1 cellular context compared by ENCODE assay signal in genomic region chr19:45419396-45419795, GRCh38.
TF ChIP-seq lines count a peak whose summit lies in the region.

No MANE protein-coding gene starts in this region.

TF ChIP-seq in GM12878, 131 proteins besides CTCF, POLR2A, EP300 and RAD21 (continues in another document):
- no peak for TF ChIP-seq RB1 (IDR thresholded peaks at IDR 0.05; ENCODE audit: borderline replicate concordance)
- no peak for TF ChIP-seq ZNF384 (IDR thresholded peaks at IDR 0.05; ENCODE audit: borderline replicate concordance, low read depth, low read length)
- no peak for TF ChIP-seq BMI1 (IDR thresholded peaks at IDR 0.05; ENCODE audit: borderline replicate concordance)
- no peak for TF ChIP-seq POLR2AphosphoS2 (IDR thresholded peaks at IDR 0.05; ENCODE audit: low read depth, low read length)
- TF ChIP-seq, protein P1, sequence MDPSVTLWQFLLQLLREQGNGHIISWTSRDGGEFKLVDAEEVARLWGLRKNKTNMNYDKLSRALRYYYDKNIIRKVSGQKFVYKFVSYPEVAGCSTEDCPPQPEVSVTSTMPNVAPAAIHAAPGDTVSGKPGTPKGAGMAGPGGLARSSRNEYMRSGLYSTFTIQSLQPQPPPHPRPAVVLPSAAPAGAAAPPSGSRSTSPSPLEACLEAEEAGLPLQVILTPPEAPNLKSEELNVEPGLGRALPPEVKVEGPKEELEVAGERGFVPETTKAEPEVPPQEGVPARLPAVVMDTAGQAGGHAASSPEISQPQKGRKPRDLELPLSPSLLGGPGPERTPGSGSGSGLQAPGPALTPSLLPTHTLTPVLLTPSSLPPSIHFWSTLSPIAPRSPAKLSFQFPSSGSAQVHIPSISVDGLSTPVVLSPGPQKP (IDR thresholded peaks at IDR 0.05; ENCODE audit: low read depth, low read length): no peak
- peak; percentile 77 for TF ChIP-seq CREM (IDR thresholded peaks at IDR 0.05; ENCODE audit: low read depth)
- no peak for TF ChIP-seq NFXL1 (IDR thresholded peaks at IDR 0.05; ENCODE audit: borderline replicate concordance)
- no peak for TF ChIP-seq ZBTB4 (CRISPR knock-in tag; IDR thresholded peaks at IDR 0.05)
- peak; percentile 57 for TF ChIP-seq PKNOX1 (IDR thresholded peaks at IDR 0.05)
- TF ChIP-seq RELA (IDR thresholded peaks at IDR 0.05; ENCODE audit: borderline replicate concordance, partially characterized antibody): no peak
- no peak for TF ChIP-seq SUZ12 (IDR thresholded peaks at IDR 0.05; ENCODE audit: unreplicated experiment)
- no peak for TF ChIP-seq CREB1 (IDR thresholded peaks at IDR 0.05; ENCODE audit: low read depth)
- peak; percentile 100 for TF ChIP-seq SPI1 (IDR thresholded peaks at IDR 0.05; ENCODE audit: borderline replicate concordance, insufficient read depth, low read depth, low read length)
- no peak for TF ChIP-seq ZBTB11 (CRISPR knock-in tag; IDR thresholded peaks at IDR 0.05)
- TF ChIP-seq, protein P2, sequence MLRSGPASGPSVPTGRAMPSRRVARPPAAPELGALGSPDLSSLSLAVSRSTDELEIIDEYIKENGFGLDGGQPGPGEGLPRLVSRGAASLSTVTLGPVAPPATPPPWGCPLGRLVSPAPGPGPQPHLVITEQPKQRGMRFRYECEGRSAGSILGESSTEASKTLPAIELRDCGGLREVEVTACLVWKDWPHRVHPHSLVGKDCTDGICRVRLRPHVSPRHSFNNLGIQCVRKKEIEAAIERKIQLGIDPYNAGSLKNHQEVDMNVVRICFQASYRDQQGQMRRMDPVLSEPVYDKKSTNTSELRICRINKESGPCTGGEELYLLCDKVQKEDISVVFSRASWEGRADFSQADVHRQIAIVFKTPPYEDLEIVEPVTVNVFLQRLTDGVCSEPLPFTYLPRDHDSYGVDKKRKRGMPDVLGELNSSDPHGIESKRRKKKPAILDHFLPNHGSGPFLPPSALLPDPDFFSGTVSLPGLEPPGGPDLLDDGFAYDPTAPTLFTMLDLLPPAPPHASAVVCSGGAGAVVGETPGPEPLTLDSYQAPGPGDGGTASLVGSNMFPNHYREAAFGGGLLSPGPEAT (IDR thresholded peaks at IDR 0.05; ENCODE audit: low read depth): peak; percentile 85
- TF ChIP-seq MYC (IDR thresholded peaks at IDR 0.05; ENCODE audit: insufficient read depth, insufficient read length, insufficient replicate concordance, low read length, severe bottlenecking): no peak
- peak; percentile 96 for TF ChIP-seq IKZF1 (conservative IDR thresholded peaks at IDR 0.05)
- TF ChIP-seq, protein P3, sequence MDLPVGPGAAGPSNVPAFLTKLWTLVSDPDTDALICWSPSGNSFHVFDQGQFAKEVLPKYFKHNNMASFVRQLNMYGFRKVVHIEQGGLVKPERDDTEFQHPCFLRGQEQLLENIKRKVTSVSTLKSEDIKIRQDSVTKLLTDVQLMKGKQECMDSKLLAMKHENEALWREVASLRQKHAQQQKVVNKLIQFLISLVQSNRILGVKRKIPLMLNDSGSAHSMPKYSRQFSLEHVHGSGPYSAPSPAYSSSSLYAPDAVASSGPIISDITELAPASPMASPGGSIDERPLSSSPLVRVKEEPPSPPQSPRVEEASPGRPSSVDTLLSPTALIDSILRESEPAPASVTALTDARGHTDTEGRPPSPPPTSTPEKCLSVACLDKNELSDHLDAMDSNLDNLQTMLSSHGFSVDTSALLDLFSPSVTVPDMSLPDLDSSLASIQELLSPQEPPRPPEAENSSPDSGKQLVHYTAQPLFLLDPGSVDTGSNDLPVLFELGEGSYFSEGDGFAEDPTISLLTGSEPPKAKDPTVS (IDR thresholded peaks at IDR 0.05; ENCODE audit: low read depth, low read length): no peak
- TF ChIP-seq BCLAF1 (IDR thresholded peaks at IDR 0.05): no peak
- TF ChIP-seq BACH1 (IDR thresholded peaks at IDR 0.05; ENCODE audit: borderline replicate concordance): peak; percentile 81; the same call in 1 of the 2 replicates
- TF ChIP-seq RUNX3 (IDR thresholded peaks at IDR 0.05; ENCODE audit: low read length): peak; percentile 62
- TF ChIP-seq HDAC6 (IDR thresholded peaks at IDR 0.05; ENCODE audit: unreplicated experiment): no peak
- TF ChIP-seq PAX8 (IDR thresholded peaks at IDR 0.05): no peak
- TF ChIP-seq BCL11A (IDR thresholded peaks at IDR 0.05; ENCODE audit: low read depth, low read length): peak; percentile 87
- TF ChIP-seq RBBP5 (conservative IDR thresholded peaks at IDR 0.05): no peak
- peak; percentile 99 for TF ChIP-seq TCF12 (IDR thresholded peaks at IDR 0.05; ENCODE audit: low read depth, low read length)
- TF ChIP-seq SREBF2 (IDR thresholded peaks at IDR 0.05; ENCODE audit: low read length): no peak
- TF ChIP-seq SMARCA5 (IDR thresholded peaks at IDR 0.05): no peak
- TF ChIP-seq SUPT20H (IDR thresholded peaks at IDR 0.05; ENCODE audit: borderline replicate concordance, control insufficient read depth, low read depth, low read length): no peak
- TF ChIP-seq ESRRA (IDR thresholded peaks at IDR 0.05; ENCODE audit: low read length): no peak
- no peak for TF ChIP-seq FOS (IDR thresholded peaks at IDR 0.05; ENCODE audit: borderline replicate concordance, extremely low read depth, insufficient read length)
- TF ChIP-seq MXI1 (IDR thresholded peaks at IDR 0.05; ENCODE audit: low read depth, low read length): peak; percentile 65
- TF ChIP-seq, protein P4, sequence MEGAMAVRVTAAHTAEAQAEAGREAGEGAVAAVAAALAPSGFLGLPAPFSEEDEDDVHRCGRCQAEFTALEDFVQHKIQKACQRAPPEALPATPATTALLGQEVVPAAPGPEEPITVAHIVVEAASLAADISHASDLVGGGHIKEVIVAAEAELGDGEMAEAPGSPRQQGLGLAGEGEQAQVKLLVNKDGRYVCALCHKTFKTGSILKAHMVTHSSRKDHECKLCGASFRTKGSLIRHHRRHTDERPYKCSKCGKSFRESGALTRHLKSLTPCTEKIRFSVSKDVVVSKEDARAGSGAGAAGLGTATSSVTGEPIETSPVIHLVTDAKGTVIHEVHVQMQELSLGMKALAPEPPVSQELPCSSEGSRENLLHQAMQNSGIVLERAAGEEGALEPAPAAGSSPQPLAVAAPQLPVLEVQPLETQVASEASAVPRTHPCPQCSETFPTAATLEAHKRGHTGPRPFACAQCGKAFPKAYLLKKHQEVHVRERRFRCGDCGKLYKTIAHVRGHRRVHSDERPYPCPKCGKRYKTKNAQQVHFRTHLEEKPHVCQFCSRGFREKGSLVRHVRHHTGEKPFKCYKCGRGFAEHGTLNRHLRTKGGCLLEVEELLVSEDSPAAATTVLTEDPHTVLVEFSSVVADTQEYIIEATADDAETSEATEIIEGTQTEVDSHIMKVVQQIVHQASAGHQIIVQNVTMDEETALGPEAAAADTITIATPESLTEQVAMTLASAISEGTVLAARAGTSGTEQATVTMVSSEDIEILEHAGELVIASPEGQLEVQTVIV (IDR thresholded peaks at IDR 0.05; ENCODE audit: borderline replicate concordance, partially characterized antibody): no peak
- TF ChIP-seq, protein P5, sequence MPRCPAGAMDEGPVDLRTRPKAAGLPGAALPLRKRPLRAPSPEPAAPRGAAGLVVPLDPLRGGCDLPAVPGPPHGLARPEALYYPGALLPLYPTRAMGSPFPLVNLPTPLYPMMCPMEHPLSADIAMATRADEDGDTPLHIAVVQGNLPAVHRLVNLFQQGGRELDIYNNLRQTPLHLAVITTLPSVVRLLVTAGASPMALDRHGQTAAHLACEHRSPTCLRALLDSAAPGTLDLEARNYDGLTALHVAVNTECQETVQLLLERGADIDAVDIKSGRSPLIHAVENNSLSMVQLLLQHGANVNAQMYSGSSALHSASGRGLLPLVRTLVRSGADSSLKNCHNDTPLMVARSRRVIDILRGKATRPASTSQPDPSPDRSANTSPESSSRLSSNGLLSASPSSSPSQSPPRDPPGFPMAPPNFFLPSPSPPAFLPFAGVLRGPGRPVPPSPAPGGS (IDR thresholded peaks at IDR 0.05; ENCODE audit: borderline replicate concordance, insufficient read depth, low read depth, low read length, poor library complexity, severe bottlenecking): peak; percentile 58
